Comparison of ENCODE assay signal across 3 cellular contexts in genomic region chr18:36856815-36857214, GRCh38.
TF ChIP-seq lines count a peak whose summit lies in the region.

No MANE protein-coding gene starts in this region.

TF ChIP-seq in GM23338, 12 proteins besides CTCF, POLR2A, EP300 and RAD21 (continues in another document):
- no peak for TF ChIP-seq ZNF114 (CRISPR knock-in tag; IDR thresholded peaks at IDR 0.05)
- TF ChIP-seq ZNF462 (CRISPR knock-in tag; IDR thresholded peaks at IDR 0.05): no peak
- TF ChIP-seq ETS1 (IDR thresholded peaks at IDR 0.05): no peak
- no peak for TF ChIP-seq NANOG (IDR thresholded peaks at IDR 0.05; ENCODE audit: borderline replicate concordance)
- TF ChIP-seq EZH2phosphoT487 (IDR thresholded peaks at IDR 0.05; ENCODE audit: unreplicated experiment): no peak

TF ChIP-seq in WTC11, 78 proteins besides CTCF, POLR2A, EP300 and RAD21:
- TF ChIP-seq JAZF1 (CRISPR knock-in tag; IDR thresholded peaks at IDR 0.05): no peak
- TF ChIP-seq PRRX2 (CRISPR knock-in tag; IDR thresholded peaks at IDR 0.05): no peak
- no peak for TF ChIP-seq PREB (CRISPR knock-in tag; IDR thresholded peaks at IDR 0.05; ENCODE audit: borderline replicate concordance)
- no peak for TF ChIP-seq SP1 (CRISPR knock-in tag; conservative IDR thresholded peaks at IDR 0.05)
- TF ChIP-seq USF1 (CRISPR knock-in tag; IDR thresholded peaks at IDR 0.05): no peak
- TF ChIP-seq E2F4 (CRISPR knock-in tag; IDR thresholded peaks at IDR 0.05; ENCODE audit: borderline replicate concordance, low read depth): no peak
- no peak for TF ChIP-seq RORB (CRISPR knock-in tag; IDR thresholded peaks at IDR 0.05)
- TF ChIP-seq OVOL2 (CRISPR knock-in tag; IDR thresholded peaks at IDR 0.05; ENCODE audit: borderline replicate concordance): no peak
- no peak for TF ChIP-seq PRDM15 (CRISPR knock-in tag; IDR thresholded peaks at IDR 0.05)
- no peak for TF ChIP-seq AR (CRISPR knock-in tag; IDR thresholded peaks at IDR 0.05)
- no peak for TF ChIP-seq SMAD3 (CRISPR knock-in tag; IDR thresholded peaks at IDR 0.05; ENCODE audit: borderline replicate concordance)
- TF ChIP-seq FOXP4 (CRISPR knock-in tag; IDR thresholded peaks at IDR 0.05): no peak
- TF ChIP-seq ETV6 (CRISPR knock-in tag; IDR thresholded peaks at IDR 0.05): no peak

TF ChIP-seq in endothelial cell of umbilical vein, 7 proteins besides CTCF, POLR2A, EP300 and RAD21:
- TF ChIP-seq JUN (IDR thresholded peaks at IDR 0.05; ENCODE audit: borderline replicate concordance, insufficient read depth, insufficient read length, low read depth) (no peak), MYC (IDR thresholded peaks at IDR 0.05; ENCODE audit: low read depth, low read length) (no peak), MAX (IDR thresholded peaks at IDR 0.05; ENCODE audit: insufficient read depth, insufficient read length) (no peak), FOS (IDR thresholded peaks at IDR 0.05; ENCODE audit: borderline replicate concordance, insufficient read depth, low read length) (no peak), POLR2AphosphoS5 (IDR thresholded peaks at IDR 0.05; ENCODE audit: insufficient read depth, low read depth, low read length) (no peak), EZH2 (IDR thresholded peaks at IDR 0.05; ENCODE audit: borderline replicate concordance, low read depth, low read length, severe bottlenecking) (no peak), GATA2 (IDR thresholded peaks at IDR 0.05; ENCODE audit: insufficient read depth, insufficient read length, low read depth, low read length) (no peak)
TF ChIP-seq in endothelial cell of umbilical vein: peak in this region for 0.
